In the genomic region with DNA sequence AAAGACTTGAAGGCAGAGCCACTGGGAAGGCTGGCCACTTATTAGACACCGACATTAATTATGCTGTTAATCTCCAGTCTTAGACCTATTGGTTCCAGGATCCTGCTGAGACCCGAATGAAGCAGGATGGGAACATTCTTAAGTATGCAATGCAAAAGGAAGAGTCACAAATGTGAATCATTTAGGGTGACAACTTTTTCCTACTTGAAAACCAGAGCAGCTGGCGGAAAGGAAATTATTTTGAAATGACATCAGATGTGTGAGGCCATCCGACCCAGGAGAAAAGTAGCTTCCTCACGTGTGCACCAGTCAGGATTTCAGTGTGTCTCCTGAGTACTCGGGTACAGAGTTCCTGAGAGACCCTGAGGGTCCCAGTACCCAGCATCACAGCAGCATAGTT, we compare ENCODE assay signal across 17 cellular contexts.
DNase-seq lines count a peak whose midpoint lies in the region; ATAC-seq, FAIRE-seq and TF ChIP-seq lines count a peak whose summit lies in the region.
"Had no signal": no experiment of that assay in that cellular context is flagged by ENCODE, and none has a peak within 500 bp of the region (broad histone marks: within the 10 kb centered on the region; RNA-seq: fewer than 3 reads in every experiment).

No MANE protein-coding gene starts in this region.

- no peak overlapping the region for H3K4me3 ChIP-seq in BJ (ENCODE audit: low read depth, low read length)
- H3K4me3 ChIP-seq in endodermal cell (ENCODE audit: low read length), result peak overlapping the region; percentile 1
- no peak overlapping the region for H3K4me3 ChIP-seq in neural cell (ENCODE audit: low read length)
- H3K4me3 ChIP-seq: Peyer's patch, uterus had no signal

- peaks cover 34% of the 10 kb centered on the region for H3K9me3 ChIP-seq in endodermal cell (ENCODE audit: control insufficient read depth, low read length)
- no peaks in the 10 kb centered on the region for H3K9me3 ChIP-seq in neural cell (ENCODE audit: low read length)
- H3K9me3 ChIP-seq: uterus had no signal

- H3F3A ChIP-seq in neural cell (ENCODE audit: insufficient read depth, low read length, poor library complexity, severe bottlenecking), result no peaks in the 10 kb centered on the region

- H3K9me2 ChIP-seq in neural cell (ENCODE audit: insufficient read depth, low read length), result no peaks in the 10 kb centered on the region

- TF ChIP-seq RAD21 in neural cell (conservative IDR thresholded peaks at IDR 0.05), result no peak

- peaks cover 5% of the 10 kb centered on the region for H3K4me1 ChIP-seq in endodermal cell (ENCODE audit: control insufficient read depth, insufficient read depth, low read length)
- H3K4me1 ChIP-seq: foreskin keratinocyte, Peyer's patch, uterus had no signal

- DNase-seq in BJ (ENCODE audit: low read depth), result peak; percentile 59
- peak; percentile 39 for DNase-seq in RKO (ENCODE audit: low spot score)
- no peak for DNase-seq in endodermal cell
- no peak for DNase-seq in NCI-H187 (lab: John Stamatoyannopoulos, UW)
- DNase-seq in GM19239 (ENCODE audit: insufficient read length, low spot score), result no peak
- DNase-seq: activated gamma-delta T cell; naive thymus-derived CD8-positive, alpha-beta T cell; NCI-H774; Peyer's patch; T-cell; uterus had no signal

- H2AFZ ChIP-seq in neural cell (ENCODE audit: low read depth, low read length), result no peak overlapping the region

- WGBS in endodermal cell (ENCODE audit: insufficient coverage in 1 of 2, insufficient read length in 1 of 2), 2 experiments, result 87 to 93% methylated on average over 6 of the region's 6 CpGs

- no peaks in the 10 kb centered on the region for H3K79me2 ChIP-seq in neural cell (replicated peaks; ENCODE audit: insufficient read depth, low read length)

- H3K9me3 Mint-ChIP-seq in endodermal cell, result peaks cover 29% of the 10 kb centered on the region

- POLR2A ChIA-PET in BJ (lab: Charles Lee), result no interaction called here

- no peak for TF ChIP-seq EP300 in neural cell (conservative IDR thresholded peaks at IDR 0.05; ENCODE audit: poor library complexity, severe bottlenecking)

- no peak overlapping the region for H3K27ac ChIP-seq in endodermal cell (ENCODE audit: low read depth, low read length)
- H3K27ac ChIP-seq in neural cell (ENCODE audit: low read length), result peak overlapping the region; percentile 43
- H3K27ac ChIP-seq: foreskin keratinocyte, Peyer's patch, uterus had no signal

- H3K27me3 ChIP-seq in BJ (ENCODE audit: control insufficient read depth, insufficient read depth, low read length) (no peaks in the 10 kb centered on the region), endodermal cell (ENCODE audit: control insufficient read depth, insufficient read depth, low read length, poor library complexity, severe bottlenecking) (peaks cover 17% of the 10 kb centered on the region), neural cell (ENCODE audit: insufficient read depth, low read depth, low read length) (no peaks in the 10 kb centered on the region)
- H3K27me3 ChIP-seq: foreskin keratinocyte, Peyer's patch, uterus had no signal

- ATAC-seq in GM19397 (IDR thresholded peaks at IDR 0.05; ENCODE audit: unreplicated experiment) (no peak), HG03196 (IDR thresholded peaks at IDR 0.05; ENCODE audit: unreplicated experiment) (no peak)
- ATAC-seq: foreskin keratinocyte; naive thymus-derived CD8-positive, alpha-beta T cell; T-cell; WTC11 had no signal

- H3K27ac Mint-ChIP-seq in endodermal cell, result no peak overlapping the region
- H3K27ac Mint-ChIP-seq: B cell; naive thymus-derived CD8-positive, alpha-beta T cell; T-cell; WTC11 had no signal

- H3K36me3 ChIP-seq in BJ (ENCODE audit: control insufficient read depth, insufficient read depth, low read length) (no peaks in the 10 kb centered on the region), endodermal cell (ENCODE audit: control insufficient read depth, insufficient read depth, low read length) (no peaks in the 10 kb centered on the region), neural cell (ENCODE audit: insufficient read depth, low read length) (no peaks in the 10 kb centered on the region)
- H3K36me3 ChIP-seq: Peyer's patch, uterus had no signal

- TF ChIP-seq CTCF in BJ (IDR thresholded peaks at IDR 0.05; ENCODE audit: insufficient read depth, low read depth, low read length), result no peak
- no peak for TF ChIP-seq CTCF in endodermal cell (conservative IDR thresholded peaks at IDR 0.05)
- no peak for TF ChIP-seq CTCF in neural cell (IDR thresholded peaks at IDR 0.05; ENCODE audit: poor library complexity, severe bottlenecking)

- no peaks in the 10 kb centered on the region for H4K20me1 ChIP-seq in neural cell (ENCODE audit: insufficient read depth)

- no peak for FAIRE-seq in GM19239 (lab: Jason Lieb, UNC)

- H3K4me2 ChIP-seq in neural cell (ENCODE audit: low read length), result no peak overlapping the region

- H3K27me3 Mint-ChIP-seq in endodermal cell (ENCODE audit: insufficient read depth), result peaks cover 9% of the 10 kb centered on the region
- H3K27me3 Mint-ChIP-seq: B cell had no signal

- H3K4me1 Mint-ChIP-seq in endodermal cell, result peaks cover 17% of the 10 kb centered on the region
- H3K4me1 Mint-ChIP-seq: B cell; naive thymus-derived CD8-positive, alpha-beta T cell; T-cell had no signal

- no peaks in the 10 kb centered on the region for H3K36me3 Mint-ChIP-seq in endodermal cell (ENCODE audit: low read depth)
- H3K36me3 Mint-ChIP-seq: T-cell had no signal

- no peak overlapping the region for H3K4me3 Mint-ChIP-seq in endodermal cell
- H3K4me3 Mint-ChIP-seq: B cell; naive thymus-derived CD8-positive, alpha-beta T cell; T-cell; WTC11 had no signal

- CTCF ChIA-PET in BJ (lab: Yijun Ruan, JAX), result interaction anchor here (1.3 to 3.8 kb wide), 3 partner anchors 11 to 53 kb away, joined by 3 to 15 read pairs (median 10); no protein-coding TSS in a partner anchor

- no peak overlapping the region for H3K9ac ChIP-seq in endodermal cell (ENCODE audit: extremely low read depth, low read length, poor library complexity, severe bottlenecking)
- H3K9ac ChIP-seq in neural cell (ENCODE audit: low read length), result no peak overlapping the region

TF ChIP-seq in neural cell, 6 proteins besides CTCF, POLR2A, EP300 and RAD21:
- TF ChIP-seq MXI1 (conservative IDR thresholded peaks at IDR 0.05; ENCODE audit: poor library complexity, severe bottlenecking), result no peak
- no peak for TF ChIP-seq POLR2AphosphoS5 (IDR thresholded peaks at IDR 0.05)
- TF ChIP-seq SMC3 (conservative IDR thresholded peaks at IDR 0.05; ENCODE audit: poor library complexity), result no peak
- no peak for TF ChIP-seq TAF1 (IDR thresholded peaks at IDR 0.05; ENCODE audit: low read depth)
- TF ChIP-seq, protein P1, sequence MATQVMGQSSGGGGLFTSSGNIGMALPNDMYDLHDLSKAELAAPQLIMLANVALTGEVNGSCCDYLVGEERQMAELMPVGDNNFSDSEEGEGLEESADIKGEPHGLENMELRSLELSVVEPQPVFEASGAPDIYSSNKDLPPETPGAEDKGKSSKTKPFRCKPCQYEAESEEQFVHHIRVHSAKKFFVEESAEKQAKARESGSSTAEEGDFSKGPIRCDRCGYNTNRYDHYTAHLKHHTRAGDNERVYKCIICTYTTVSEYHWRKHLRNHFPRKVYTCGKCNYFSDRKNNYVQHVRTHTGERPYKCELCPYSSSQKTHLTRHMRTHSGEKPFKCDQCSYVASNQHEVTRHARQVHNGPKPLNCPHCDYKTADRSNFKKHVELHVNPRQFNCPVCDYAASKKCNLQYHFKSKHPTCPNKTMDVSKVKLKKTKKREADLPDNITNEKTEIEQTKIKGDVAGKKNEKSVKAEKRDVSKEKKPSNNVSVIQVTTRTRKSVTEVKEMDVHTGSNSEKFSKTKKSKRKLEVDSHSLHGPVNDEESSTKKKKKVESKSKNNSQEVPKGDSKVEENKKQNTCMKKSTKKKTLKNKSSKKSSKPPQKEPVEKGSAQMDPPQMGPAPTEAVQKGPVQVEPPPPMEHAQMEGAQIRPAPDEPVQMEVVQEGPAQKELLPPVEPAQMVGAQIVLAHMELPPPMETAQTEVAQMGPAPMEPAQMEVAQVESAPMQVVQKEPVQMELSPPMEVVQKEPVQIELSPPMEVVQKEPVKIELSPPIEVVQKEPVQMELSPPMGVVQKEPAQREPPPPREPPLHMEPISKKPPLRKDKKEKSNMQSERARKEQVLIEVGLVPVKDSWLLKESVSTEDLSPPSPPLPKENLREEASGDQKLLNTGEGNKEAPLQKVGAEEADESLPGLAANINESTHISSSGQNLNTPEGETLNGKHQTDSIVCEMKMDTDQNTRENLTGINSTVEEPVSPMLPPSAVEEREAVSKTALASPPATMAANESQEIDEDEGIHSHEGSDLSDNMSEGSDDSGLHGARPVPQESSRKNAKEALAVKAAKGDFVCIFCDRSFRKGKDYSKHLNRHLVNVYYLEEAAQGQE (IDR thresholded peaks at IDR 0.05; ENCODE audit: borderline replicate concordance), result no peak
- TF ChIP-seq EZH2 (IDR thresholded peaks at IDR 0.05; ENCODE audit: borderline replicate concordance, insufficient read depth, low read length, poor library complexity, severe bottlenecking), result no peak
TF ChIP-seq in neural cell: peak in this region for 0.

Comparison
In these comparisons a context has a peak if more than half of its experiments do, and no peak if none do; other contexts are left out.
1. DNase-seq: peak in BJ (single experiment) and RKO (single experiment); none in endodermal cell (single experiment), NCI-H187 (0 of 2) and GM19239 (single experiment).